Comparison of ENCODE assay signal across 1 cellular context in the genomic region with DNA sequence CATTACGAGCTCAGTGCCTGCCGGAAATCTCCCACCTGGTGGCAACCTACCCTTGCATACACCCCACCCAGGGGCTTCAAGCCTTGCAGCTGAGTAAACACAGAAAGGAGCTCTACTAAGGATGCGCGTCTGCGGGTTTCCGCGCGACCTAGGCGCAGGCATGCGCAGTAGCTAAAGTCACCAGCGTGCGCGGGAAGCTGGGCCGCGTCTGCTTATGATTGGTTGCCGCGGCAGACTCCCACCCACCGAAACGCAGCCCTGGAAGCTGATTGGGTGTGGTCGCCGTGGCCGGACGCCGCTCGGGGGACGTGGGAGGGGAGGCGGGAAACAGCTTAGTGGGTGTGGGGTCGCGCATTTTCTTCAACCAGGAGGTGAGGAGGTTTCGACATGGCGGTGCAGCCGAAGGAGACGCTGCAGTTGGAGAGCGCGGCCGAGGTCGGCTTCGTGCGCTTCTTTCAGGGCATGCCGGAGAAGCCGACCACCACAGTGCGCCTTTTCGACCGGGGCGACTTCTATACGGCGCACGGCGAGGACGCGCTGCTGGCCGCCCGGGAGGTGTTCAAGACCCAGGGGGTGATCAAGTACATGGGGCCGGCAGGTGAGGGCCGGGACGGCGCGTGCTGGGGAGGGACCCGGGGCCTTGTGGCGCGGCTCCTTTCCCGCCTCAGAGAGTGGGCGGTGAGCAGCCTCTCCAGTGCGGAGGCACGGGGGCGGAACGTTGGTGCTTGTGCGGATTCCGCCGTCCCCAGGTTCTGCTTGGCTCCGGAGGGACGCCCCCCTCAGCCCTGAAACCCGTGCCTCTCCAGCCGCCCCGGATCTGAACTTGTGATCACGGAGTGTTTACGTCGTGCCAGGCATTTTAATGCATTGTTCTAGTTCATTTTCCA.
TF ChIP-seq lines count a peak whose summit lies in the region.

Gene MSH2, plus strand, starts transcription at position 352 of the 887 bp plus-strand sequence. Its CDS starts 36 bp downstream, at position 388.

TF ChIP-seq in GM12878, 131 proteins besides CTCF, POLR2A, EP300 and RAD21 (continued from another document and continues in another):
- TF ChIP-seq, protein P1, sequence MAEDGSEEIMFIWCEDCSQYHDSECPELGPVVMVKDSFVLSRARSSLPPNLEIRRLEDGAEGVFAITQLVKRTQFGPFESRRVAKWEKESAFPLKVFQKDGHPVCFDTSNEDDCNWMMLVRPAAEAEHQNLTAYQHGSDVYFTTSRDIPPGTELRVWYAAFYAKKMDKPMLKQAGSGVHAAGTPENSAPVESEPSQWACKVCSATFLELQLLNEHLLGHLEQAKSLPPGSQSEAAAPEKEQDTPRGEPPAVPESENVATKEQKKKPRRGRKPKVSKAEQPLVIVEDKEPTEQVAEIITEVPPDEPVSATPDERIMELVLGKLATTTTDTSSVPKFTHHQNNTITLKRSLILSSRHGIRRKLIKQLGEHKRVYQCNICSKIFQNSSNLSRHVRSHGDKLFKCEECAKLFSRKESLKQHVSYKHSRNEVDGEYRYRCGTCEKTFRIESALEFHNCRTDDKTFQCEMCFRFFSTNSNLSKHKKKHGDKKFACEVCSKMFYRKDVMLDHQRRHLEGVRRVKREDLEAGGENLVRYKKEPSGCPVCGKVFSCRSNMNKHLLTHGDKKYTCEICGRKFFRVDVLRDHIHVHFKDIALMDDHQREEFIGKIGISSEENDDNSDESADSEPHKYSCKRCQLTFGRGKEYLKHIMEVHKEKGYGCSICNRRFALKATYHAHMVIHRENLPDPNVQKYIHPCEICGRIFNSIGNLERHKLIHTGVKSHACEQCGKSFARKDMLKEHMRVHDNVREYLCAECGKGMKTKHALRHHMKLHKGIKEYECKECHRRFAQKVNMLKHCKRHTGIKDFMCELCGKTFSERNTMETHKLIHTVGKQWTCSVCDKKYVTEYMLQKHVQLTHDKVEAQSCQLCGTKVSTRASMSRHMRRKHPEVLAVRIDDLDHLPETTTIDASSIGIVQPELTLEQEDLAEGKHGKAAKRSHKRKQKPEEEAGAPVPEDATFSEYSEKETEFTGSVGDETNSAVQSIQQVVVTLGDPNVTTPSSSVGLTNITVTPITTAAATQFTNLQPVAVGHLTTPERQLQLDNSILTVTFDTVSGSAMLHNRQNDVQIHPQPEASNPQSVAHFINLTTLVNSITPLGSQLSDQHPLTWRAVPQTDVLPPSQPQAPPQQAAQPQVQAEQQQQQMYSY (CRISPR knock-in tag; IDR thresholded peaks at IDR 0.05): no peak
- TF ChIP-seq RAD51 (IDR thresholded peaks at IDR 0.05) (no peak), CREB1 (IDR thresholded peaks at IDR 0.05; ENCODE audit: low read depth) (peak; percentile 78), TAF1 (IDR thresholded peaks at IDR 0.05; ENCODE audit: borderline replicate concordance, low read depth, low read length) (peak; percentile 66; the same call in 1 of the 2 replicates), CBX5 (IDR thresholded peaks at IDR 0.05; ENCODE audit: low read depth) (no peak), SUPT20H (IDR thresholded peaks at IDR 0.05; ENCODE audit: borderline replicate concordance, control insufficient read depth, low read depth, low read length) (no peak), SREBF1 (IDR thresholded peaks at IDR 0.05; ENCODE audit: low read length) (no peak), ZNF207 (IDR thresholded peaks at IDR 0.05; ENCODE audit: borderline replicate concordance) (0 out of 2 replicates have a peak, but pooled peaks have one; percentile 8), KDM1A (IDR thresholded peaks at IDR 0.05; ENCODE audit: borderline replicate concordance) (no peak), RELA (IDR thresholded peaks at IDR 0.05; ENCODE audit: borderline replicate concordance, partially characterized antibody) (no peak), CBX3 (IDR thresholded peaks at IDR 0.05; ENCODE audit: borderline replicate concordance, low read depth) (no peak), EGR1 (IDR thresholded peaks at IDR 0.05; ENCODE audit: borderline replicate concordance in 1 of 2, low read depth in 2 of 2, low read length in 2 of 2) (peak in 1 of 2 experiments; percentile 89; a peak in 2 of 3 replicates), GATAD2B (conservative IDR thresholded peaks at IDR 0.05; ENCODE audit: low read depth) (peak; percentile 91), BHLHE40 (IDR thresholded peaks at IDR 0.05; ENCODE audit: borderline replicate concordance in 1 of 2, low read depth in 2 of 2, low read length in 1 of 2) (peak; percentile 57 to 87; a peak in 3 of 4 replicates), CHD1 (IDR thresholded peaks at IDR 0.05; ENCODE audit: low read depth, low read length) (no peak), SRF (IDR thresholded peaks at IDR 0.05; ENCODE audit: low read depth in 2 of 2, low read length in 2 of 2) (no peak), KLF5 (IDR thresholded peaks at IDR 0.05; ENCODE audit: partially characterized antibody) (peak; percentile 19), SIN3A (IDR thresholded peaks at IDR 0.05; ENCODE audit: low read depth, low read length) (peak; percentile 64; the same call in 1 of the 2 replicates), MTA2 (IDR thresholded peaks at IDR 0.05; ENCODE audit: low read depth) (no peak), TCF7 (IDR thresholded peaks at IDR 0.05; ENCODE audit: borderline replicate concordance) (no peak), KAT2A (conservative IDR thresholded peaks at IDR 0.05; ENCODE audit: control insufficient read depth, low read depth, low read length) (no peak), SMAD1 (IDR thresholded peaks at IDR 0.05; ENCODE audit: low read depth, partially characterized antibody) (no peak), YBX1 (IDR thresholded peaks at IDR 0.05) (no peak), YY1 (IDR thresholded peaks at IDR 0.05; ENCODE audit: low read depth, low read length) (peak; percentile 90), ZNF687 (IDR thresholded peaks at IDR 0.05) (peak; percentile 51; the same call in 1 of the 2 replicates), CBFB (IDR thresholded peaks at IDR 0.05; ENCODE audit: low read depth) (peak; percentile 58), NFXL1 (IDR thresholded peaks at IDR 0.05; ENCODE audit: borderline replicate concordance) (no peak), IKZF1 (conservative IDR thresholded peaks at IDR 0.05) (peak; percentile 77), CEBPZ (IDR thresholded peaks at IDR 0.05; ENCODE audit: low read depth, low read length) (no peak), SIX5 (IDR thresholded peaks at IDR 0.05; ENCODE audit: low read depth, low read length, severe bottlenecking) (no peak), MAX (IDR thresholded peaks at IDR 0.05; ENCODE audit: low read depth, low read length) (peak; percentile 74; the same call in 1 of the 2 replicates), SMARCA5 (IDR thresholded peaks at IDR 0.05) (0 out of 2 replicates have a peak, but pooled peaks have one; percentile 70), LARP7 (IDR thresholded peaks at IDR 0.05) (peak; percentile 87), MTA3 (IDR thresholded peaks at IDR 0.05; ENCODE audit: borderline replicate concordance, low read length) (no peak; the same call in 1 of the 2 replicates), SP1 (IDR thresholded peaks at IDR 0.05; ENCODE audit: low read depth, low read length) (peak; percentile 93), IRF4 (IDR thresholded peaks at IDR 0.05; ENCODE audit: low read depth, low read length) (no peak; the same call in 1 of the 2 replicates), ETV6 (conservative IDR thresholded peaks at IDR 0.05 in 1 of 2, IDR thresholded peaks at IDR 0.05 in 1 of 2; ENCODE audit: borderline replicate concordance in 1 of 2, low read depth in 1 of 2) (no peak), NFYA (IDR thresholded peaks at IDR 0.05; ENCODE audit: borderline replicate concordance, low read depth, low read length) (peak; percentile 44; the same call in 1 of the 2 replicates), HDGF (IDR thresholded peaks at IDR 0.05) (peak; percentile 70), RB1 (IDR thresholded peaks at IDR 0.05; ENCODE audit: borderline replicate concordance) (peak; percentile 98), CEBPB (IDR thresholded peaks at IDR 0.05; ENCODE audit: borderline replicate concordance in 1 of 2, low read depth in 2 of 2, low read length in 2 of 2) (no peak), NR2C1 (IDR thresholded peaks at IDR 0.05) (no peak), JUNB (IDR thresholded peaks at IDR 0.05) (no peak), MYC (IDR thresholded peaks at IDR 0.05; ENCODE audit: insufficient read depth, insufficient read length, insufficient replicate concordance, low read length, severe bottlenecking) (peak; percentile 30)
- TF ChIP-seq, protein P2, sequence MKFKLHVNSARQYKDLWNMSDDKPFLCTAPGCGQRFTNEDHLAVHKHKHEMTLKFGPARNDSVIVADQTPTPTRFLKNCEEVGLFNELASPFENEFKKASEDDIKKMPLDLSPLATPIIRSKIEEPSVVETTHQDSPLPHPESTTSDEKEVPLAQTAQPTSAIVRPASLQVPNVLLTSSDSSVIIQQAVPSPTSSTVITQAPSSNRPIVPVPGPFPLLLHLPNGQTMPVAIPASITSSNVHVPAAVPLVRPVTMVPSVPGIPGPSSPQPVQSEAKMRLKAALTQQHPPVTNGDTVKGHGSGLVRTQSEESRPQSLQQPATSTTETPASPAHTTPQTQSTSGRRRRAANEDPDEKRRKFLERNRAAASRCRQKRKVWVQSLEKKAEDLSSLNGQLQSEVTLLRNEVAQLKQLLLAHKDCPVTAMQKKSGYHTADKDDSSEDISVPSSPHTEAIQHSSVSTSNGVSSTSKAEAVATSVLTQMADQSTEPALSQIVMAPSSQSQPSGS (IDR thresholded peaks at IDR 0.05; ENCODE audit: low read length): no peak
- TF ChIP-seq, protein P3, sequence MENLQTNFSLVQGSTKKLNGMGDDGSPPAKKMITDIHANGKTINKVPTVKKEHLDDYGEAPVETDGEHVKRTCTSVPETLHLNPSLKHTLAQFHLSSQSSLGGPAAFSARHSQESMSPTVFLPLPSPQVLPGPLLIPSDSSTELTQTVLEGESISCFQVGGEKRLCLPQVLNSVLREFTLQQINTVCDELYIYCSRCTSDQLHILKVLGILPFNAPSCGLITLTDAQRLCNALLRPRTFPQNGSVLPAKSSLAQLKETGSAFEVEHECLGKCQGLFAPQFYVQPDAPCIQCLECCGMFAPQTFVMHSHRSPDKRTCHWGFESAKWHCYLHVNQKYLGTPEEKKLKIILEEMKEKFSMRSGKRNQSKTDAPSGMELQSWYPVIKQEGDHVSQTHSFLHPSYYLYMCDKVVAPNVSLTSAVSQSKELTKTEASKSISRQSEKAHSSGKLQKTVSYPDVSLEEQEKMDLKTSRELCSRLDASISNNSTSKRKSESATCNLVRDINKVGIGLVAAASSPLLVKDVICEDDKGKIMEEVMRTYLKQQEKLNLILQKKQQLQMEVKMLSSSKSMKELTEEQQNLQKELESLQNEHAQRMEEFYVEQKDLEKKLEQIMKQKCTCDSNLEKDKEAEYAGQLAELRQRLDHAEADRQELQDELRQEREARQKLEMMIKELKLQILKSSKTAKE (IDR thresholded peaks at IDR 0.05; ENCODE audit: low read depth, poor library complexity, severe bottlenecking): no peak
- TF ChIP-seq, protein P4, sequence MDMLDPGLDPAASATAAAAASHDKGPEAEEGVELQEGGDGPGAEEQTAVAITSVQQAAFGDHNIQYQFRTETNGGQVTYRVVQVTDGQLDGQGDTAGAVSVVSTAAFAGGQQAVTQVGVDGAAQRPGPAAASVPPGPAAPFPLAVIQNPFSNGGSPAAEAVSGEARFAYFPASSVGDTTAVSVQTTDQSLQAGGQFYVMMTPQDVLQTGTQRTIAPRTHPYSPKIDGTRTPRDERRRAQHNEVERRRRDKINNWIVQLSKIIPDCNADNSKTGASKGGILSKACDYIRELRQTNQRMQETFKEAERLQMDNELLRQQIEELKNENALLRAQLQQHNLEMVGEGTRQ (IDR thresholded peaks at IDR 0.05; ENCODE audit: borderline replicate concordance, low read depth, low read length): no peak
